21 cellular contexts compared by ENCODE assay signal in the genomic region with DNA sequence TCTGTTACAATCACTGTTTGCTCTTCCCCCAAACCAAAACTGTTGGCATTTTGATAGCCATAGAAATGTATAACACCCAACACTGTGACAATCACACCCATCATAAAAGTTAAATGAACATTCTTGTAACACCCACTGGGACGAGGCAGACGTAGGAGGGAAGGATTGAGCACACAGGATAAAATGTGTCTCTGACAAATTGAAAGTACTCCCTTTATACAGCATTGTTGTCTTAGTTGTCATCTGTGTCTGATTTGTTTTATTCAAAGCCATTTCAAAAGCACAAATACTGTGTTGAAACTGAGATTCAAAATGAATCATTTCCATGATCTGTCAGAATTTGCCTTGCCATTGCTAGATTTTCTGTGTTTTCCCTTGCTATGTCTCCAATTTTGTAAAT.
DNase-seq lines count a peak whose midpoint lies in the region; ATAC-seq and TF ChIP-seq lines count a peak whose summit lies in the region.
"Had no signal": no experiment of that assay in that cellular context is flagged by ENCODE, and none has a peak within 500 bp of the region (broad histone marks: within the 10 kb centered on the region; RNA-seq: fewer than 3 reads in every experiment).

No MANE protein-coding gene starts in this region.

- intact Hi-C loops in activated CD4-positive, alpha-beta T cell treated with anti-CD3 and anti-CD28 coated beads for 36 hours (cut with DNase I, micrococcal nuclease), result loop anchor here in 1 of 2 experiments (1.0 kb wide), 1 partner anchor 18 kb away; no protein-coding TSS in a partner anchor
- intact Hi-C loops in activated T-helper 2 cell treated with anti-CD3 and anti-CD28 coated beads, Interferon-gamma antibody, Interleukin-2, Interleukin-4, amounts not matched to agents 10 μg/mL and 5 μg/mL and 100 μg/mL, durations not matched to agents 14 hours and 24 hours and 36 hours (cut with micrococcal nuclease), result loop anchor here (2.0 kb wide), 1 partner anchor 18 kb away; no protein-coding TSS in a partner anchor
- intact Hi-C loops in left lung (cut with DNase I), result no loop called here

- POLR2A ChIA-PET in activated CD4-positive, alpha-beta T cell treated with anti-CD3 and anti-CD28 coated beads for 36 hours (lab: Charles Lee), result no interaction called here
- POLR2A ChIA-PET in activated CD4-positive, alpha-beta T cell treated with anti-CD3 and anti-CD28 coated beads, Interleukin-2, amount 10 ng/mL, durations not matched to agents 7 days and 5 days (lab: Charles Lee), result no interaction called here

- no peak overlapping the region for H3K27ac Mint-ChIP-seq in activated CD4-positive, alpha-beta T cell treated with anti-CD3 and anti-CD28 coated beads for 36 hours
- no peak overlapping the region for H3K27ac Mint-ChIP-seq in activated CD4-positive, alpha-beta T cell treated with anti-CD3 and anti-CD28 coated beads, Interleukin-2, amount 10 ng/mL, durations not matched to agents 7 days and 5 days
- peak overlapping the region; percentile 56 for H3K27ac Mint-ChIP-seq in activated T-helper 2 cell treated with anti-CD3 and anti-CD28 coated beads, Interferon-gamma antibody, Interleukin-2, Interleukin-4, amounts not matched to agents 10 μg/mL and 5 μg/mL and 100 μg/mL, durations not matched to agents 14 hours and 24 hours and 36 hours
- H3K27ac Mint-ChIP-seq: CD4-positive, alpha-beta T cell had no signal

- H3K36me3 Mint-ChIP-seq in activated CD4-positive, alpha-beta T cell treated with anti-CD3 and anti-CD28 coated beads for 36 hours (ENCODE audit: low read depth), result no peaks in the 10 kb centered on the region
- H3K36me3 Mint-ChIP-seq in activated CD4-positive, alpha-beta T cell treated with anti-CD3 and anti-CD28 coated beads, Interleukin-2, amount 10 ng/mL, durations not matched to agents 7 days and 5 days (ENCODE audit: low read depth), result no peaks in the 10 kb centered on the region
- no peaks in the 10 kb centered on the region for H3K36me3 Mint-ChIP-seq in activated T-helper 2 cell treated with anti-CD3 and anti-CD28 coated beads, Interferon-gamma antibody, Interleukin-2, Interleukin-4, amounts not matched to agents 10 μg/mL and 5 μg/mL and 100 μg/mL, durations not matched to agents 14 hours and 24 hours and 36 hours (ENCODE audit: low read depth)

- H3K9me3 Mint-ChIP-seq in activated CD4-positive, alpha-beta T cell treated with anti-CD3 and anti-CD28 coated beads for 36 hours (ENCODE audit: low read depth), result peaks cover 2% of the 10 kb centered on the region
- peaks cover 9% of the 10 kb centered on the region for H3K9me3 Mint-ChIP-seq in activated CD4-positive, alpha-beta T cell treated with anti-CD3 and anti-CD28 coated beads, Interleukin-2, amount 10 ng/mL, durations not matched to agents 7 days and 5 days
- H3K9me3 Mint-ChIP-seq in activated T-helper 2 cell treated with anti-CD3 and anti-CD28 coated beads, Interferon-gamma antibody, Interleukin-2, Interleukin-4, amounts not matched to agents 10 μg/mL and 5 μg/mL and 100 μg/mL, durations not matched to agents 14 hours and 24 hours and 36 hours, result peaks cover 6% of the 10 kb centered on the region
- H3K9me3 Mint-ChIP-seq: CD4-positive, alpha-beta T cell had no signal

- CTCF ChIA-PET in activated CD4-positive, alpha-beta T cell treated with anti-CD3 and anti-CD28 coated beads for 36 hours (lab: Charles Lee), result no interaction called here
- CTCF ChIA-PET in activated CD4-positive, alpha-beta T cell treated with anti-CD3 and anti-CD28 coated beads, Interleukin-2, amount 10 ng/mL, durations not matched to agents 7 days and 5 days (lab: Charles Lee), result no interaction called here

- peak; percentile 8 for DNase-seq in activated CD4-positive, alpha-beta T cell treated with anti-CD3 and anti-CD28 coated beads for 36 hours
- no peak for DNase-seq in activated CD4-positive, alpha-beta T cell treated with anti-CD3 and anti-CD28 coated beads, Interleukin-2, amount 10 ng/mL, durations not matched to agents 7 days and 5 days
- no peak for DNase-seq in activated T-helper 2 cell treated with anti-CD3 and anti-CD28 coated beads, Interferon-gamma antibody, Interleukin-2, Interleukin-4, amounts not matched to agents 10 μg/mL and 5 μg/mL and 100 μg/mL, durations not matched to agents 14 hours and 24 hours and 36 hours (ENCODE audit: low spot score)
- DNase-seq in fibroblast of gingiva (ENCODE audit: low read depth), result peak; percentile 27
- DNase-seq in occipital lobe (lab: John Stamatoyannopoulos, UW), result no peak
- no peak for DNase-seq in left lung
- DNase-seq: Calu3; CD4-positive, alpha-beta T cell; KG1; NCI-H1092 treated with DMSO at 0.1 percent for 48 hours; NCI-H1694; NCI-H2107; NCI-H226; NCI-H526; OCI-M1; RPMI8226 had no signal

- H3K9me3 ChIP-seq in skeletal muscle satellite cell (replicated peaks; ENCODE audit: low read length) (no peaks in the 10 kb centered on the region), left lung (no peaks in the 10 kb centered on the region)

- no peak overlapping the region for H3K9ac ChIP-seq in skeletal muscle satellite cell (ENCODE audit: low read depth, low read length)

- peak; percentile 72 for ATAC-seq in activated CD4-positive, alpha-beta T cell treated with anti-CD3 and anti-CD28 coated beads for 36 hours
- ATAC-seq in left lung (no peak), HG03565 (IDR thresholded peaks at IDR 0.05; ENCODE audit: unreplicated experiment) (no peak)
- ATAC-seq: GM12878, HCT116 had no signal

- H3K4me2 ChIP-seq in skeletal muscle satellite cell (ENCODE audit: low read length), result peak overlapping the region; percentile 73

- no peak overlapping the region for H3K27ac ChIP-seq in left lung
- H3K27ac ChIP-seq: 22Rv1 had no signal

- no peaks in the 10 kb centered on the region for H3K27me3 Mint-ChIP-seq in activated CD4-positive, alpha-beta T cell treated with anti-CD3 and anti-CD28 coated beads for 36 hours
- H3K27me3 Mint-ChIP-seq in activated CD4-positive, alpha-beta T cell treated with anti-CD3 and anti-CD28 coated beads, Interleukin-2, amount 10 ng/mL, durations not matched to agents 7 days and 5 days, result no peaks in the 10 kb centered on the region
- no peaks in the 10 kb centered on the region for H3K27me3 Mint-ChIP-seq in activated T-helper 2 cell treated with anti-CD3 and anti-CD28 coated beads, Interferon-gamma antibody, Interleukin-2, Interleukin-4, amounts not matched to agents 10 μg/mL and 5 μg/mL and 100 μg/mL, durations not matched to agents 14 hours and 24 hours and 36 hours (ENCODE audit: low read depth)
- H3K27me3 Mint-ChIP-seq: CD4-positive, alpha-beta T cell had no signal

- no peaks in the 10 kb centered on the region for H3K4me1 ChIP-seq in skeletal muscle satellite cell (ENCODE audit: control insufficient read depth, insufficient read depth, low read length)
- H3K4me1 ChIP-seq in left lung, result no peaks in the 10 kb centered on the region

- no peak overlapping the region for H3K4me3 Mint-ChIP-seq in activated CD4-positive, alpha-beta T cell treated with anti-CD3 and anti-CD28 coated beads for 36 hours
- no peak overlapping the region for H3K4me3 Mint-ChIP-seq in activated CD4-positive, alpha-beta T cell treated with anti-CD3 and anti-CD28 coated beads, Interleukin-2, amount 10 ng/mL, durations not matched to agents 7 days and 5 days
- H3K4me3 Mint-ChIP-seq in activated T-helper 2 cell treated with anti-CD3 and anti-CD28 coated beads, Interferon-gamma antibody, Interleukin-2, Interleukin-4, amounts not matched to agents 10 μg/mL and 5 μg/mL and 100 μg/mL, durations not matched to agents 14 hours and 24 hours and 36 hours (ENCODE audit: low read depth), result no peak overlapping the region
- H3K4me3 Mint-ChIP-seq: CD4-positive, alpha-beta T cell had no signal

- H3K4me3 ChIP-seq in skeletal muscle satellite cell (ENCODE audit: low read length), result no peak overlapping the region
- H3K4me3 ChIP-seq in left lung, result no peak overlapping the region
- H3K4me3 ChIP-seq: GM12878 had no signal

- peaks cover 5% of the 10 kb centered on the region for H3K4me1 Mint-ChIP-seq in activated CD4-positive, alpha-beta T cell treated with anti-CD3 and anti-CD28 coated beads for 36 hours
- H3K4me1 Mint-ChIP-seq in activated CD4-positive, alpha-beta T cell treated with anti-CD3 and anti-CD28 coated beads, Interleukin-2, amount 10 ng/mL, durations not matched to agents 7 days and 5 days, result no peaks in the 10 kb centered on the region
- peaks cover 5% of the 10 kb centered on the region for H3K4me1 Mint-ChIP-seq in activated T-helper 2 cell treated with anti-CD3 and anti-CD28 coated beads, Interferon-gamma antibody, Interleukin-2, Interleukin-4, amounts not matched to agents 10 μg/mL and 5 μg/mL and 100 μg/mL, durations not matched to agents 14 hours and 24 hours and 36 hours (ENCODE audit: low read depth)

- no peaks in the 10 kb centered on the region for H3K36me3 ChIP-seq in skeletal muscle satellite cell (ENCODE audit: insufficient read depth, low read length)
- H3K36me3 ChIP-seq in left lung, result no peaks in the 10 kb centered on the region

- no peaks in the 10 kb centered on the region for H3K27me3 ChIP-seq in skeletal muscle satellite cell (ENCODE audit: control insufficient read depth, insufficient read depth, low read length)
- H3K27me3 ChIP-seq in left lung, result no peaks in the 10 kb centered on the region

- no peak for TF ChIP-seq CTCF in left lung (IDR thresholded peaks at IDR 0.05)

Comparison
In these comparisons a context has a peak if more than half of its experiments do, and no peak if none do; other contexts are left out.
1. DNase-seq: peak in activated CD4-positive, alpha-beta T cell treated with anti-CD3 and anti-CD28 coated beads for 36 hours (single experiment) and fibroblast of gingiva (single experiment); none in activated CD4-positive, alpha-beta T cell treated with anti-CD3 and anti-CD28 coated beads, Interleukin-2, amount 10 ng/mL, durations not matched to agents 7 days and 5 days (single experiment), activated T-helper 2 cell treated with anti-CD3 and anti-CD28 coated beads, Interferon-gamma antibody, Interleukin-2, Interleukin-4, amounts not matched to agents 10 μg/mL and 5 μg/mL and 100 μg/mL, durations not matched to agents 14 hours and 24 hours and 36 hours (single experiment), occipital lobe (single experiment) and left lung (0 of 2).